34 cellular contexts compared by ENCODE assay signal in the genomic region with DNA sequence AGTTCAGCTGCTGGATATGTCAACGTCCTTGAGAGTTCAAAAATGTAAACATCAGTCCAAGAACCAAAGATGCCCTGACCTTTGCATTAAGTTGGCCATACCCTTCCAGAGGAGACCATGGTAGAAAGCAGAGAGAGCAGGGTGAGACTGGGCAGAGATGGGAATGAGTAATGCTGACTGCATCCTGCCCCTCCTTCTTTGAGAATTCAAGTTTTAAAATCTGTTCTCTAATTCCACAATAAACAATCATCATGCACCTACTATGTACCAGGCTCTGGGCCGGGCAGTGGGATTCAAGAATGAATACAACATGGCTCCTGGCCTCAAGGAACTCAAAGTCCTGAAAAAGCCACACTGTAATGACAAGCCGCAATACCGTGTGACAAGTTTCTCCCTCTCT. TPM values are rescaled to one million over a fixed set of nuclear protein-coding genes. Genes with fewer than 3 reads are reported as not detected.
DNase-seq lines count a peak whose midpoint lies in the region; ATAC-seq and TF ChIP-seq lines count a peak whose summit lies in the region.
"Had no signal": no experiment of that assay in that cellular context is flagged by ENCODE, and none has a peak within 500 bp of the region (broad histone marks: within the 10 kb centered on the region; RNA-seq: fewer than 3 reads in every experiment).

No MANE protein-coding gene starts in this region.

- WGBS in mammary epithelial cell (ENCODE audit: low coverage, missing lambda C conversion rate): 44% methylated on average over 4 of the region's 4 CpGs

- peak overlapping the region; percentile 17 for H3K4me2 ChIP-seq in mammary epithelial cell (ENCODE audit: insufficient read depth, low read depth, low read length)
- H3K4me2 ChIP-seq: BLaER1 treated with 17β-estradiol and CSF1 and Interleukin-3, amounts not matched to agents 10 nM and 100 nM had no signal

- TF ChIP-seq CTCF in mammary epithelial cell (conservative IDR thresholded peaks at IDR 0.05 in 1 of 2, IDR thresholded peaks at IDR 0.05 in 1 of 2; ENCODE audit: extremely low read depth in 1 of 2, insufficient read depth in 1 of 2, low read depth in 1 of 2, low read length in 2 of 2): no peak

- CTCF ChIA-PET in mammary epithelial cell (lab: Charles Lee; ENCODE audit: low non-redundant PET): no interaction called here

- DNase-seq in AG20443 (ENCODE audit: low spot score) (peak; percentile 44), HT1080 (ENCODE audit: low read depth) (peak; percentile 66), mammary epithelial cell (peak; percentile 64), iris pigment epithelial cell (ENCODE audit: low read depth) (peak; percentile 14), T-helper 2 cell (no peak), COLO668 (lab: John Stamatoyannopoulos, UW; ENCODE audit: unreplicated experiment) (no peak)
- DNase-seq: activated B cell treated with CpG ODN at 0.5 μM for 24 hours; activated CD4-positive, alpha-beta T cell treated with anti-CD3 and anti-CD28 coated beads, Interleukin-2, amount 50 U/mL, for 1 hour; activated effector memory CD4-positive, alpha-beta T cell treated with anti-CD3 and anti-CD28 coated beads, Interleukin-2, amount 50 U/mL, for 16 hours; activated naive CD8-positive, alpha-beta T cell treated with anti-CD3 and anti-CD28 coated beads for 36 hours; activated T-cell treated with anti-CD3 and anti-CD28 coated beads, Interleukin-2, amount 50 U/mL, for 24 hours; aorta; Caco-2; DMS79 treated with DMSO at 0.1 percent for 48 hours; H7; heart left ventricle; IMR-90; NCI-H1092; NCI-H1694; NCI-H82; right cardiac atrium; RPMI8226; stimulated activated naive CD8-positive, alpha-beta T cell treated with anti-CD3 and anti-CD28 coated beads, Interleukin-15, amount 100 ng/mL, for 72 hours had no signal

- H3K9me3 ChIP-seq in mammary epithelial cell (replicated peaks; ENCODE audit: insufficient read depth, low read length): no peaks in the 10 kb centered on the region
- H3K9me3 ChIP-seq: BLaER1 treated with 17β-estradiol and CSF1 and Interleukin-3, amounts not matched to agents 10 nM and 100 nM; Caco-2; heart left ventricle; vagina had no signal

- in situ Hi-C loops in mammary epithelial cell (cut with MboI; ENCODE audit: low sequenced_read_pairs in 2 of 2): loop anchor here (5.0 to 10.0 kb wide), 2 partner anchors 77 to 1210 kb away; no protein-coding TSS in a partner anchor

- no TSS peak for BruUV-seq in mammary epithelial cell (replicated peaks; lab: Mats Ljungman, UMichigan)

- H4K20me1 ChIP-seq in mammary epithelial cell (ENCODE audit: insufficient read depth, low read length): no peaks in the 10 kb centered on the region
- H4K20me1 ChIP-seq: BLaER1 treated with 17β-estradiol and CSF1 and Interleukin-3, amounts not matched to agents 10 nM and 100 nM had no signal

- H3K79me2 ChIP-seq in mammary epithelial cell (ENCODE audit: insufficient read depth, low read length): no peaks in the 10 kb centered on the region

- H3K4me1 ChIP-seq in mammary epithelial cell (ENCODE audit: insufficient read depth, low read length): peaks cover 12% of the 10 kb centered on the region
- H3K4me1 ChIP-seq: Caco-2, heart left ventricle, vagina had no signal

- H3K4me3 ChIP-seq in mammary epithelial cell (replicated peaks in 1 of 3; ENCODE audit: insufficient read depth in 1 of 3, low read depth in 2 of 3, low read length in 3 of 3): no peak overlapping the region
- H3K4me3 ChIP-seq: BLaER1 treated with 17β-estradiol and CSF1 and Interleukin-3, amounts not matched to agents 10 nM and 100 nM; cardiac muscle cell; heart left ventricle; vagina had no signal

- dilution Hi-C loops in mammary epithelial cell (cut with HindIII; ENCODE audit: low sequenced_read_pairs): no loop called here

- ATAC-seq in GM18498 (IDR thresholded peaks at IDR 0.05; ENCODE audit: unreplicated experiment) (no peak), HG03457 (IDR thresholded peaks at IDR 0.05; ENCODE audit: unreplicated experiment) (no peak)
- ATAC-seq: heart left ventricle; right cardiac atrium; stimulated activated naive CD8-positive, alpha-beta T cell treated with anti-CD3 and anti-CD28 coated beads, Interleukin-15, amount 100 ng/mL, for 72 hours had no signal

- no peaks in the 10 kb centered on the region for H3K27me3 ChIP-seq in mammary epithelial cell (ENCODE audit: insufficient read depth, low read length)
- H3K27me3 ChIP-seq: BLaER1 treated with 17β-estradiol and CSF1 and Interleukin-3, amounts not matched to agents 10 nM and 100 nM; cardiac muscle cell; vagina had no signal

- peak overlapping the region; percentile 77 for H2AFZ ChIP-seq in mammary epithelial cell (ENCODE audit: low read depth, low read length)

- H3K36me3 ChIP-seq in mammary epithelial cell (ENCODE audit: insufficient read depth, low read length): no peaks in the 10 kb centered on the region
- H3K36me3 ChIP-seq: BLaER1 treated with 17β-estradiol and CSF1 and Interleukin-3, amounts not matched to agents 10 nM and 100 nM; cardiac muscle cell; heart left ventricle; vagina had no signal

- intact Hi-C loops in mammary epithelial cell (cut with micrococcal nuclease): loop anchor here (5.0 kb wide), 3 partner anchors 222 to 1057 kb away; partner anchors contain the start of gene WARS2

- H3K9ac ChIP-seq in mammary epithelial cell (ENCODE audit: insufficient read depth, low read length): no peak overlapping the region
- H3K9ac ChIP-seq: BLaER1 treated with 17β-estradiol and CSF1 and Interleukin-3, amounts not matched to agents 10 nM and 100 nM had no signal

- peak overlapping the region; percentile 30 for H3K27ac ChIP-seq in mammary epithelial cell (ENCODE audit: insufficient read depth, low read depth, low read length)
- H3K27ac ChIP-seq: BLaER1 treated with 17β-estradiol and CSF1 and Interleukin-3, amounts not matched to agents 10 nM and 100 nM; cardiac muscle cell; heart left ventricle; vagina had no signal

RNA-seq across cellular contexts. Expression of gene HAO2, which starts 3.9 kb away (rescaled TPM):
- total RNA-seq in HT1080 (2014; rRNA removed; shearing (Covaris generic)): not detected in 2 replicates
- polyA plus RNA-seq in HT1080 (2015; cell fraction: cytosol; rRNA removed): not detected in 2 replicates
- polyA plus RNA-seq in HT1080 (2015; cell fraction: nucleus; rRNA removed): not detected in 2 replicates
- not detected for total RNA-seq in mammary epithelial cell
- polyA plus RNA-seq in mammary epithelial cell: not detected
- not detected for polyA minus RNA-seq in mammary epithelial cell
- total RNA-seq: activated B cell treated with CpG ODN at 0.5 μM for 24 hours; activated naive CD8-positive, alpha-beta T cell treated with anti-CD3 and anti-CD28 coated beads for 36 hours; aorta; cardiac muscle cell; fibroblast of villous mesenchyme; heart left ventricle; IMR-90; kidney epithelial cell; mesothelial cell of epicardium; NCI-H460; posterior vena cava; right cardiac atrium; vagina had no signal
- polyA plus RNA-seq: aorta, cardiac muscle cell, heart left ventricle, IMR-90, right cardiac atrium had no signal

RNA-seq across cellular contexts. Expression of gene HSD3B2, which starts 50.3 kb away (rescaled TPM):
- total RNA-seq in HT1080 (2014; rRNA removed; shearing (Covaris generic)): not detected in 2 replicates
- polyA plus RNA-seq in HT1080 (2015; cell fraction: cytosol; rRNA removed): not detected in 2 replicates
- not detected in 2 replicates for polyA plus RNA-seq in HT1080 (2015; cell fraction: nucleus; rRNA removed)
- total RNA-seq in mammary epithelial cell: not detected
- not detected for polyA plus RNA-seq in mammary epithelial cell
- polyA minus RNA-seq in mammary epithelial cell: not detected
- total RNA-seq: activated B cell treated with CpG ODN at 0.5 μM for 24 hours; activated naive CD8-positive, alpha-beta T cell treated with anti-CD3 and anti-CD28 coated beads for 36 hours; Caco-2; fibroblast of villous mesenchyme; heart left ventricle; IMR-90; kidney epithelial cell; lower leg skin; NCI-H460 had no signal
- polyA plus RNA-seq: cardiac muscle cell, heart left ventricle, IMR-90, right cardiac atrium had no signal

Comparison
In these comparisons a context has a peak if more than half of its experiments do, and no peak if none do; other contexts are left out.
1. DNase-seq: peak in AG20443 (single experiment), HT1080 (single experiment), mammary epithelial cell (single experiment) and iris pigment epithelial cell (single experiment); none in T-helper 2 cell (0 of 5) and COLO668 (single experiment).